ENCODE assay signal across 1 cellular context in the genomic region with DNA sequence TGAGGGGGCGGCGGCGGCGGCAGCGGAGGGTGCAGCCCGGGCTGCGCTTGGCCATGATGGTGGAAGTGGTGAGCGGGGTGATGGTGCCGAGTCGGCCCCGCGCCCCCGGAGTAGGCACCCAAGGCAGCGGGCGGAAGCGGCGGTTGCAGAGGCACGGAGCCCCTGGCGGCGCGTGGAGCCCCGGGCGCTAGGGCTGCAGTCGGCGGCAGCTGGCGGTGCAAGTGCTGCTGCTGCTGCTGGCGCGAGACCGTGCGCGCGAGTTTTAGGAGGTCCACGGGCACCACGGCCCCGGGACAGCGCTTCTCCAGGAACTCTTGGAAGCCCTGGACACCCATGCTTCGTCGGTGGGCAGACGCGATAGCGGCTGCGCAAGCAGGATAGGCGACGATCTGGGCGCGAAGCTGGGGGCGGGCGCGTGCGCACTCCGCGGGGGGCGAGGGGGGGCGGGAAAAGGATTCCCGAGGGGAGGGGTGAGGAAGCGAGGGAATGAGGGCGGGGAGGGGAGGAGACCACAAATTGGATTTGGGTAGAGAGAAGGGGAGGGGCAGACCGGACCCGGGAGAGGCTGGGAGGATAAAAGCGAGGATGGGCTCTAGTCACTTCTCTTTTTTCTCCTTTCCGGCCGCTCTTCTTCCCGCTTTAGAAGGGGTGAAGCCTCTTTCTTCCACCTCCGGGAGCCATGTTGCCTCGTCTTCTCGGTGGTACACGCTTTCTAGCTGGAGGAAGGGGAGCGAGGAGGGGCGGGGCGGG.
A peak's percentile ranks its signal among the peaks of the same experiment; 100 is the strongest.
TF ChIP-seq lines count a peak whose summit lies in the region.

Gene FAM120C (minus strand): TSS at position 391 of the 750 bp plus-strand sequence. CDS start 56 bp downstream, at position 335.

TF ChIP-seq in HepG2, 621 proteins besides CTCF, POLR2A, EP300 and RAD21 (continued from another document and continues in another):
- TF ChIP-seq, protein P1, sequence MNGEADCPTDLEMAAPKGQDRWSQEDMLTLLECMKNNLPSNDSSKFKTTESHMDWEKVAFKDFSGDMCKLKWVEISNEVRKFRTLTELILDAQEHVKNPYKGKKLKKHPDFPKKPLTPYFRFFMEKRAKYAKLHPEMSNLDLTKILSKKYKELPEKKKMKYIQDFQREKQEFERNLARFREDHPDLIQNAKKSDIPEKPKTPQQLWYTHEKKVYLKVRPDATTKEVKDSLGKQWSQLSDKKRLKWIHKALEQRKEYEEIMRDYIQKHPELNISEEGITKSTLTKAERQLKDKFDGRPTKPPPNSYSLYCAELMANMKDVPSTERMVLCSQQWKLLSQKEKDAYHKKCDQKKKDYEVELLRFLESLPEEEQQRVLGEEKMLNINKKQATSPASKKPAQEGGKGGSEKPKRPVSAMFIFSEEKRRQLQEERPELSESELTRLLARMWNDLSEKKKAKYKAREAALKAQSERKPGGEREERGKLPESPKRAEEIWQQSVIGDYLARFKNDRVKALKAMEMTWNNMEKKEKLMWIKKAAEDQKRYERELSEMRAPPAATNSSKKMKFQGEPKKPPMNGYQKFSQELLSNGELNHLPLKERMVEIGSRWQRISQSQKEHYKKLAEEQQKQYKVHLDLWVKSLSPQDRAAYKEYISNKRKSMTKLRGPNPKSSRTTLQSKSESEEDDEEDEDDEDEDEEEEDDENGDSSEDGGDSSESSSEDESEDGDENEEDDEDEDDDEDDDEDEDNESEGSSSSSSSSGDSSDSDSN (CRISPR knock-in tag; IDR thresholded peaks at IDR 0.05): peak; percentile 41; the same call in 1 of the 2 replicates
- TF ChIP-seq ZNF446 (CRISPR knock-in tag; IDR thresholded peaks at IDR 0.05) (no peak), POLR2G (IDR thresholded peaks at IDR 0.05; ENCODE audit: low read depth, low read length) (0 out of 2 replicates have a peak, but pooled peaks have one; percentile 59), HNF4A (CRISPR knock-in tag; IDR thresholded peaks at IDR 0.05) (no peak), ZNF614 (CRISPR knock-in tag; IDR thresholded peaks at IDR 0.05; ENCODE audit: borderline replicate concordance) (no peak), BRF2 (CRISPR knock-in tag; IDR thresholded peaks at IDR 0.05) (no peak), ASH2L (IDR thresholded peaks at IDR 0.05; ENCODE audit: insufficient read length, low read depth, low read length) (peak; percentile 40), MEIS2 (CRISPR knock-in tag; IDR thresholded peaks at IDR 0.05) (no peak), DR1 (CRISPR knock-in tag; IDR thresholded peaks at IDR 0.05) (no peak), ZNF792 (CRISPR knock-in tag; IDR thresholded peaks at IDR 0.05) (peak; percentile 84), XRCC5 (optimal IDR thresholded peaks at IDR 0.05; ENCODE audit: low read length) (peak; percentile 48), FOSL2 (CRISPR knock-in tag; IDR thresholded peaks at IDR 0.05) (no peak), ZNF616 (CRISPR knock-in tag; IDR thresholded peaks at IDR 0.05; ENCODE audit: low read depth) (no peak), YY1 (IDR thresholded peaks at IDR 0.05; ENCODE audit: insufficient read depth, insufficient replicate concordance, low read depth, low read length) (peak; percentile 46), HMGXB4 (CRISPR knock-in tag; IDR thresholded peaks at IDR 0.05; ENCODE audit: borderline replicate concordance in 1 of 2, low read depth in 1 of 2) (0 out of 4 replicates have a peak, but pooled peaks of 1 of the 2 experiments have one; percentile 34), ZNF576 (CRISPR knock-in tag; IDR thresholded peaks at IDR 0.05) (no peak), MAZ (IDR thresholded peaks at IDR 0.05; ENCODE audit: borderline replicate concordance, low read depth, low read length) (peak; percentile 41; the same call in 1 of the 2 replicates), MAZ (CRISPR knock-in tag; IDR thresholded peaks at IDR 0.05; ENCODE audit: low read depth) (no peak), ZNF121 (CRISPR knock-in tag; IDR thresholded peaks at IDR 0.05) (no peak), RBFOX2 (IDR thresholded peaks at IDR 0.05; ENCODE audit: low read depth, low read length) (peak; percentile 90), CEBPG (CRISPR knock-in tag; IDR thresholded peaks at IDR 0.05) (no peak), KLF6 (CRISPR knock-in tag; IDR thresholded peaks at IDR 0.05) (no peak), ZZZ3 (CRISPR knock-in tag; IDR thresholded peaks at IDR 0.05; ENCODE audit: borderline replicate concordance) (no peak), PHF8 (CRISPR knock-in tag; IDR thresholded peaks at IDR 0.05) (peak; percentile 72), ZNF790 (CRISPR knock-in tag; IDR thresholded peaks at IDR 0.05; ENCODE audit: borderline replicate concordance) (no peak), ZNF816 (CRISPR knock-in tag; IDR thresholded peaks at IDR 0.05; ENCODE audit: borderline replicate concordance) (peak; percentile 46; the same call in 1 of the 2 replicates), GABPA (IDR thresholded peaks at IDR 0.05; ENCODE audit: low read depth, low read length) (no peak), GABPA (CRISPR knock-in tag; IDR thresholded peaks at IDR 0.05; ENCODE audit: low read depth) (peak; percentile 62), HNRNPLL (IDR thresholded peaks at IDR 0.05; ENCODE audit: low read depth, low read length, poor library complexity, severe bottlenecking) (peak; percentile 38), ZFY (CRISPR knock-in tag; IDR thresholded peaks at IDR 0.05) (peak; percentile 10; the same call in 1 of the 2 replicates), ZNF703 (CRISPR knock-in tag; IDR thresholded peaks at IDR 0.05; ENCODE audit: borderline replicate concordance) (no peak), ZBTB1 (CRISPR knock-in tag; IDR thresholded peaks at IDR 0.05; ENCODE audit: borderline replicate concordance) (no peak), ARNT2 (CRISPR knock-in tag; IDR thresholded peaks at IDR 0.05; ENCODE audit: low read depth) (0 out of 2 replicates have a peak, but pooled peaks have one; percentile 33), PRDM10 (CRISPR knock-in tag; IDR thresholded peaks at IDR 0.05; ENCODE audit: low read depth) (peak; percentile 51; the same call in 1 of the 2 replicates), ZNF691 (CRISPR knock-in tag; IDR thresholded peaks at IDR 0.05; ENCODE audit: borderline replicate concordance, low read depth) (no peak), GATA4 (IDR thresholded peaks at IDR 0.05; ENCODE audit: borderline replicate concordance, low read depth) (no peak), SRSF1 (optimal IDR thresholded peaks at IDR 0.05; ENCODE audit: low read depth, low read length) (no peak), MXI1 (IDR thresholded peaks at IDR 0.05; ENCODE audit: borderline replicate concordance, low read depth, low read length) (0 out of 3 replicates have a peak, but pooled peaks have one; percentile 4), MTA3 (CRISPR knock-in tag; IDR thresholded peaks at IDR 0.05) (no peak), MEF2D (CRISPR knock-in tag; IDR thresholded peaks at IDR 0.05) (no peak)
- TF ChIP-seq, protein P2, sequence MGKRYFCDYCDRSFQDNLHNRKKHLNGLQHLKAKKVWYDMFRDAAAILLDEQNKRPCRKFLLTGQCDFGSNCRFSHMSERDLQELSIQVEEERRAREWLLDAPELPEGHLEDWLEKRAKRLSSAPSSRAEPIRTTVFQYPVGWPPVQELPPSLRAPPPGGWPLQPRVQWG (CRISPR knock-in tag; IDR thresholded peaks at IDR 0.05; ENCODE audit: borderline replicate concordance, low read depth): no peak
- TF ChIP-seq, protein P3, sequence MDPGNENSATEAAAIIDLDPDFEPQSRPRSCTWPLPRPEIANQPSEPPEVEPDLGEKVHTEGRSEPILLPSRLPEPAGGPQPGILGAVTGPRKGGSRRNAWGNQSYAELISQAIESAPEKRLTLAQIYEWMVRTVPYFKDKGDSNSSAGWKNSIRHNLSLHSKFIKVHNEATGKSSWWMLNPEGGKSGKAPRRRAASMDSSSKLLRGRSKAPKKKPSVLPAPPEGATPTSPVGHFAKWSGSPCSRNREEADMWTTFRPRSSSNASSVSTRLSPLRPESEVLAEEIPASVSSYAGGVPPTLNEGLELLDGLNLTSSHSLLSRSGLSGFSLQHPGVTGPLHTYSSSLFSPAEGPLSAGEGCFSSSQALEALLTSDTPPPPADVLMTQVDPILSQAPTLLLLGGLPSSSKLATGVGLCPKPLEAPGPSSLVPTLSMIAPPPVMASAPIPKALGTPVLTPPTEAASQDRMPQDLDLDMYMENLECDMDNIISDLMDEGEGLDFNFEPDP (CRISPR knock-in tag; conservative IDR thresholded peaks at IDR 0.05): no peak
- TF ChIP-seq, protein P4, sequence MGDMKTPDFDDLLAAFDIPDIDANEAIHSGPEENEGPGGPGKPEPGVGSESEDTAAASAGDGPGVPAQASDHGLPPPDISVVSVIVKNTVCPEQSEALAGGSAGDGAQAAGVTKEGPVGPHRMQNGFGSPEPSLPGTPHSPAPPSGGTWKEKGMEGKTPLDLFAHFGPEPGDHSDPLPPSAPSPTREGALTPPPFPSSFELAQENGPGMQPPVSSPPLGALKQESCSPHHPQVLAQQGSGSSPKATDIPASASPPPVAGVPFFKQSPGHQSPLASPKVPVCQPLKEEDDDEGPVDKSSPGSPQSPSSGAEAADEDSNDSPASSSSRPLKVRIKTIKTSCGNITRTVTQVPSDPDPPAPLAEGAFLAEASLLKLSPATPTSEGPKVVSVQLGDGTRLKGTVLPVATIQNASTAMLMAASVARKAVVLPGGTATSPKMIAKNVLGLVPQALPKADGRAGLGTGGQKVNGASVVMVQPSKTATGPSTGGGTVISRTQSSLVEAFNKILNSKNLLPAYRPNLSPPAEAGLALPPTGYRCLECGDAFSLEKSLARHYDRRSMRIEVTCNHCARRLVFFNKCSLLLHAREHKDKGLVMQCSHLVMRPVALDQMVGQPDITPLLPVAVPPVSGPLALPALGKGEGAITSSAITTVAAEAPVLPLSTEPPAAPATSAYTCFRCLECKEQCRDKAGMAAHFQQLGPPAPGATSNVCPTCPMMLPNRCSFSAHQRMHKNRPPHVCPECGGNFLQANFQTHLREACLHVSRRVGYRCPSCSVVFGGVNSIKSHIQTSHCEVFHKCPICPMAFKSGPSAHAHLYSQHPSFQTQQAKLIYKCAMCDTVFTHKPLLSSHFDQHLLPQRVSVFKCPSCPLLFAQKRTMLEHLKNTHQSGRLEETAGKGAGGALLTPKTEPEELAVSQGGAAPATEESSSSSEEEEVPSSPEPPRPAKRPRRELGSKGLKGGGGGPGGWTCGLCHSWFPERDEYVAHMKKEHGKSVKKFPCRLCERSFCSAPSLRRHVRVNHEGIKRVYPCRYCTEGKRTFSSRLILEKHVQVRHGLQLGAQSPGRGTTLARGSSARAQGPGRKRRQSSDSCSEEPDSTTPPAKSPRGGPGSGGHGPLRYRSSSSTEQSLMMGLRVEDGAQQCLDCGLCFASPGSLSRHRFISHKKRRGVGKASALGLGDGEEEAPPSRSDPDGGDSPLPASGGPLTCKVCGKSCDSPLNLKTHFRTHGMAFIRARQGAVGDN (CRISPR knock-in tag; IDR thresholded peaks at IDR 0.05): peak; percentile 49; the same call in 1 of the 2 replicates
